ENCODE assay signal across 8 cellular contexts in genomic region chr12:53751336-53752191, GRCh38. TPM values are rescaled to one million over a fixed set of nuclear protein-coding genes. Genes with fewer than 3 reads are reported as not detected.
A peak's percentile ranks its signal among the peaks of the same experiment; 100 is the strongest.
DNase-seq lines count a peak whose midpoint lies in the region; ATAC-seq and TF ChIP-seq lines count a peak whose summit lies in the region.

CISTR (minus strand) TSS chr12:53751979.

- no peaks in the 10 kb centered on the region for H3K9me3 Mint-ChIP-seq in stimulated activated naive CD8-positive, alpha-beta T cell treated with anti-CD3 and anti-CD28 coated beads, Interleukin-15, Interleukin-2, amounts not matched to agents 100 ng/mL and 50 ng/mL, for 24 hours

- peak within 1 kb of the TSS; percentile 34 for H3K27ac Mint-ChIP-seq in stimulated activated naive CD8-positive, alpha-beta T cell treated with anti-CD3 and anti-CD28 coated beads, Interleukin-15, Interleukin-2, amounts not matched to agents 100 ng/mL and 50 ng/mL, for 24 hours

- no peaks in the 10 kb centered on the region for H3K36me3 Mint-ChIP-seq in stimulated activated naive CD8-positive, alpha-beta T cell treated with anti-CD3 and anti-CD28 coated beads, Interleukin-15, Interleukin-2, amounts not matched to agents 100 ng/mL and 50 ng/mL, for 24 hours (ENCODE audit: low read depth)

- intact Hi-C loops in Right ventricle myocardium inferior (cut with DNase I) = loop anchor here (5.0 kb wide), 1 partner anchor 436 kb away; the partner anchor contains the start of gene SMUG1
- intact Hi-C loops in cardiac septum (cut with DNase I) = no loop called here

- CTCF ChIA-PET in RWPE1 (lab: Yijun Ruan, JAX) = interaction anchor here (0.9 to 1.5 kb wide), 2 partner anchors 8 to 449 kb away, joined by 3 to 7 read pairs; no protein-coding TSS in a partner anchor

- POLR2A ChIA-PET in RWPE1 (lab: Yijun Ruan, JAX; ENCODE audit: low non-redundant PET) = no interaction called here

- no peak within 1 kb of the TSS for H3K27ac ChIP-seq in RWPE1

- H3K27me3 Mint-ChIP-seq in stimulated activated naive CD8-positive, alpha-beta T cell treated with anti-CD3 and anti-CD28 coated beads, Interleukin-15, Interleukin-2, amounts not matched to agents 100 ng/mL and 50 ng/mL, for 24 hours = peaks cover 13% of the 10 kb centered on the region

- TF ChIP-seq CTCF in RWPE1 (conservative IDR thresholded peaks at IDR 0.05; ENCODE audit: low read depth) = no peak

- peaks cover 22% of the 10 kb centered on the region for H3K4me1 Mint-ChIP-seq in stimulated activated naive CD8-positive, alpha-beta T cell treated with anti-CD3 and anti-CD28 coated beads, Interleukin-15, Interleukin-2, amounts not matched to agents 100 ng/mL and 50 ng/mL, for 24 hours (ENCODE audit: low read depth)

- DNase-seq in Right ventricle myocardium inferior (ENCODE audit: missing footprints) (no peak), cardiac septum (ENCODE audit: low spot score) (no peak), NCI-H1105 treated with DMSO at 0.1 percent for 48 hours (lab: John Stamatoyannopoulos, UW) (peak; percentile 16), anterior cingulate cortex (lab: John Stamatoyannopoulos, UW) (peak in 30 of 58 donors; percentile 7 to 77 (median 37)), islet precursor cell (peak; percentile 66), RWPE1 (ENCODE audit: low spot score) (no peak)

- H3K4me3 Mint-ChIP-seq in stimulated activated naive CD8-positive, alpha-beta T cell treated with anti-CD3 and anti-CD28 coated beads, Interleukin-15, Interleukin-2, amounts not matched to agents 100 ng/mL and 50 ng/mL, for 24 hours = no peak within 1 kb of the TSS

- ATAC-seq in Right ventricle myocardium inferior (peak; percentile 39), HG03520 (IDR thresholded peaks at IDR 0.05; ENCODE audit: unreplicated experiment) (no peak)

RNA-seq across cellular contexts. Expression of gene CISTR, which starts in this region (rescaled TPM):
- 1.7 TPM for total RNA-seq in Right ventricle myocardium inferior
- total RNA-seq in cardiac septum = 0.75 TPM

Comparison
In these comparisons a context has a peak if more than half of its experiments do, and no peak if none do; other contexts are left out.
1. DNase-seq: peak in NCI-H1105 treated with DMSO at 0.1 percent for 48 hours (single experiment), anterior cingulate cortex (30 of 58) and islet precursor cell (single experiment); none in Right ventricle myocardium inferior (single experiment), cardiac septum (single experiment) and RWPE1 (single experiment).